15 cellular contexts compared by ENCODE assay signal in genomic region chr1:112060266-112060665, GRCh38.
A peak's percentile ranks its signal among the peaks of the same experiment; 100 is the strongest.
DNase-seq lines count a peak whose midpoint lies in the region; ATAC-seq and TF ChIP-seq lines count a peak whose summit lies in the region.
"Had no signal": no experiment of that assay in that cellular context is flagged by ENCODE, and none has a peak within 500 bp of the region (broad histone marks: within the 10 kb centered on the region; RNA-seq: fewer than 3 reads in every experiment).

No MANE protein-coding gene starts in this region.

- POLR2A ChIA-PET in activated CD4-positive, alpha-beta memory T cell treated with anti-CD3 and anti-CD28 coated beads for 36 hours (lab: Charles Lee): no interaction called here

- intact Hi-C loops in activated CD4-positive, alpha-beta memory T cell treated with anti-CD3 and anti-CD28 coated beads for 36 hours (cut with micrococcal nuclease): no loop called here

- H3K4me3 Mint-ChIP-seq in memory B cell: no peak overlapping the region
- H3K4me3 Mint-ChIP-seq in activated CD4-positive, alpha-beta memory T cell treated with anti-CD3 and anti-CD28 coated beads for 36 hours: no peak overlapping the region
- H3K4me3 Mint-ChIP-seq: CD4-positive, alpha-beta memory T cell; H9 had no signal

- peak; percentile 48 for ATAC-seq in memory B cell (ENCODE audit: low read depth)
- ATAC-seq: HepG2 had no signal

- H3K4me1 ChIP-seq in BLaER1 treated with 17β-estradiol and CSF1 and Interleukin-3, amounts not matched to agents 10 nM and 100 nM: peaks cover 0 to 71% (median 60%) of the 10 kb centered on the region in 10 experiments; a peak in 17 of 20 replicates
- H3K4me1 ChIP-seq in osteoblast (ENCODE audit: insufficient read depth, low read length): no peaks in the 10 kb centered on the region

- no peak overlapping the region for H3K9ac ChIP-seq in BLaER1 treated with 17β-estradiol and CSF1 and Interleukin-3, amounts not matched to agents 10 nM and 100 nM

- no peak overlapping the region for H3K4me3 ChIP-seq in BLaER1 treated with 17β-estradiol and CSF1 and Interleukin-3, amounts not matched to agents 10 nM and 100 nM
- H3K4me3 ChIP-seq in osteoblast (ENCODE audit: insufficient read depth, low read length): no peak overlapping the region

- H3K36me3 Mint-ChIP-seq in memory B cell: no peaks in the 10 kb centered on the region
- no peaks in the 10 kb centered on the region for H3K36me3 Mint-ChIP-seq in activated CD4-positive, alpha-beta memory T cell treated with anti-CD3 and anti-CD28 coated beads for 36 hours
- H3K36me3 Mint-ChIP-seq: CD4-positive, alpha-beta memory T cell had no signal

- TF ChIP-seq CTCF in osteoblast (IDR thresholded peaks at IDR 0.05; ENCODE audit: extremely low read depth, low read depth, low read length): no peak

- no peak overlapping the region for H3K27ac ChIP-seq in BLaER1 treated with 17β-estradiol and CSF1 and Interleukin-3, amounts not matched to agents 10 nM and 100 nM
- no peak overlapping the region for H3K27ac ChIP-seq in osteoblast (ENCODE audit: low read depth, low read length)
- H3K27ac ChIP-seq: C4-2B had no signal

- H4K20me1 ChIP-seq in BLaER1 treated with 17β-estradiol and CSF1 and Interleukin-3, amounts not matched to agents 10 nM and 100 nM: peaks cover 0 to 8% (median 0%) of the 10 kb centered on the region in 11 experiments; a peak in 1 of 22 replicates
- no peaks in the 10 kb centered on the region for H4K20me1 ChIP-seq in osteoblast (ENCODE audit: insufficient read depth, low read length)

- H3K27me3 ChIP-seq in BLaER1 treated with 17β-estradiol and CSF1 and Interleukin-3, amounts not matched to agents 10 nM and 100 nM: peaks cover 0 to 17% (median 0%) of the 10 kb centered on the region in 11 experiments; a peak in 7 of 22 replicates
- no peaks in the 10 kb centered on the region for H3K27me3 ChIP-seq in osteoblast (ENCODE audit: insufficient read depth, low read length)

- peaks cover 23% of the 10 kb centered on the region for H3K27me3 Mint-ChIP-seq in memory B cell
- peaks cover 17% of the 10 kb centered on the region for H3K27me3 Mint-ChIP-seq in activated CD4-positive, alpha-beta memory T cell treated with anti-CD3 and anti-CD28 coated beads for 36 hours

- peak overlapping the region in 10 of 11 experiments; percentile 9 to 83 (median 68); a peak in 17 of 22 replicates for H3K4me2 ChIP-seq in BLaER1 treated with 17β-estradiol and CSF1 and Interleukin-3, amounts not matched to agents 10 nM and 100 nM
- no peak overlapping the region for H3K4me2 ChIP-seq in osteoblast (ENCODE audit: insufficient read depth, low read length)

- H3K27ac Mint-ChIP-seq in memory B cell: no peak overlapping the region
- no peak overlapping the region for H3K27ac Mint-ChIP-seq in activated CD4-positive, alpha-beta memory T cell treated with anti-CD3 and anti-CD28 coated beads for 36 hours
- H3K27ac Mint-ChIP-seq: CD4-positive, alpha-beta memory T cell; H9 had no signal

- no peaks in the 10 kb centered on the region for H3K9me3 Mint-ChIP-seq in memory B cell
- no peaks in the 10 kb centered on the region for H3K9me3 Mint-ChIP-seq in activated CD4-positive, alpha-beta memory T cell treated with anti-CD3 and anti-CD28 coated beads for 36 hours

- no peaks in the 10 kb centered on the region for H3K79me2 ChIP-seq in osteoblast (ENCODE audit: insufficient read depth, low read length)

- no peak overlapping the region for H2AFZ ChIP-seq in osteoblast (ENCODE audit: low read length)

- CTCF ChIA-PET in activated CD4-positive, alpha-beta memory T cell treated with anti-CD3 and anti-CD28 coated beads for 36 hours (lab: Charles Lee): no interaction called here

- H3K4me1 Mint-ChIP-seq in memory B cell: peaks cover 23% of the 10 kb centered on the region
- H3K4me1 Mint-ChIP-seq in activated CD4-positive, alpha-beta memory T cell treated with anti-CD3 and anti-CD28 coated beads for 36 hours (ENCODE audit: low read depth): peaks cover 4% of the 10 kb centered on the region
- H3K4me1 Mint-ChIP-seq: CD4-positive, alpha-beta memory T cell had no signal

- H3K9me3 ChIP-seq in BLaER1 treated with 17β-estradiol and CSF1 and Interleukin-3, amounts not matched to agents 10 nM and 100 nM (replicated peaks in 1 of 11): peaks cover 0 to 16% (median 9%) of the 10 kb centered on the region in 11 experiments; a peak in 11 of 22 replicates
- H3K9me3 ChIP-seq in osteoblast (ENCODE audit: low read depth, low read length): no peaks in the 10 kb centered on the region

- peak; percentile 76 for DNase-seq in NCI-H1694 treated with DMSO at 0.1 percent for 48 hours (lab: John Stamatoyannopoulos, UW)
- DNase-seq in cerebellar cortex (ENCODE audit: low spot score): peak; percentile 21
- DNase-seq in memory B cell (ENCODE audit: low spot score in 2 of 2): no peak
- DNase-seq in activated CD4-positive, alpha-beta memory T cell treated with anti-CD3 and anti-CD28 coated beads for 36 hours: no peak
- DNase-seq in NK-92 (lab: John Stamatoyannopoulos, UW; ENCODE audit: unreplicated experiment): no peak
- DNase-seq in osteoblast (ENCODE audit: insufficient read length, low spot score, missing footprints): no peak
- DNase-seq in stimulated activated CD4-positive, alpha-beta T cell treated with anti-CD3 and anti-CD28 coated beads, Interleukin-4, amount 100 ng/mL, for 24 hours: no peak
- DNase-seq: ACHN; CD4-positive, alpha-beta memory T cell; DMS79; GOT3; H9 had no signal

- no peaks in the 10 kb centered on the region for H3K36me3 ChIP-seq in BLaER1 treated with 17β-estradiol and CSF1 and Interleukin-3, amounts not matched to agents 10 nM and 100 nM
- H3K36me3 ChIP-seq in osteoblast (ENCODE audit: insufficient read depth, low read length): no peaks in the 10 kb centered on the region

Comparison
In these comparisons a context has a peak if more than half of its experiments do, and no peak if none do; other contexts are left out.
1. DNase-seq: peak in NCI-H1694 treated with DMSO at 0.1 percent for 48 hours (single experiment) and cerebellar cortex (single experiment); none in memory B cell (0 of 2), activated CD4-positive, alpha-beta memory T cell treated with anti-CD3 and anti-CD28 coated beads for 36 hours (single experiment), NK-92 (single experiment), osteoblast (single experiment) and stimulated activated CD4-positive, alpha-beta T cell treated with anti-CD3 and anti-CD28 coated beads, Interleukin-4, amount 100 ng/mL, for 24 hours (single experiment).